14 cellular contexts compared by ENCODE assay signal in the genomic region with DNA sequence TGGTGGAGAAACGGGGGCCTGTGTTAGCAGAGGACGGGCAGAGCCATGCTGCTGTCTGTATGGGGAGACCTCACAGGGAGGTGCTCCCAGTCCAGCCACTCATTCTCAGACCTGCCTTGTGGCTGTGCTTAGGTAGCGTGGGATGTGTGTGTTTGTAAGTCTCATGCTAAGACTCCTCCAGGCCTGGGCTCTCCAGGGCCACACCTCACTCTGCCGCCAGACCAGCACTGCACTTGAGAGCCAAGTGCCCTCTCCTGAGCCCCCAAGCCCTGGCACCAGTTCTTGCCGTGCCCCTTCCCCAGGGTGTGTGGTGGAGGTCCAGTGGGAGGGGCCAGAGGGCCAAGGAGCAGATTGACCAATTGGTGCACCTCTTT.
"Had no signal": no experiment of that assay in that cellular context is flagged by ENCODE, and none has a peak within 500 bp of the region (broad histone marks: within the 10 kb centered on the region; RNA-seq: fewer than 3 reads in every experiment).

No MANE protein-coding gene starts in this region.

- ATAC-seq: stimulated activated naive CD8-positive, alpha-beta T cell treated with anti-CD3 and anti-CD28 coated beads, Interleukin-15, Interleukin-2, amounts not matched to agents 100 U/mL and 50 U/mL, for 24 hours had no signal

- H3K4me3 Mint-ChIP-seq: activated CD4-positive, alpha-beta memory T cell treated with anti-CD3 and anti-CD28 coated beads for 36 hours; activated CD4-positive, alpha-beta T cell treated with anti-CD3 and anti-CD28 coated beads for 36 hours; activated T-cell treated with anti-CD3 and anti-CD28 coated beads, Interleukin-2, amount 50 U/mL, for 4 hours; mesothelial cell of epicardium; T-helper 1 cell treated with Interleukin-12 subunit alpha and Interleukin-12 subunit beta and Interleukin-4 antibody, amounts not matched to agents 30 μg/mL and 1 μg/mL, for 36 hours had no signal

- H3K9me3 Mint-ChIP-seq: activated CD4-positive, alpha-beta memory T cell treated with anti-CD3 and anti-CD28 coated beads for 36 hours; activated T-cell treated with anti-CD3 and anti-CD28 coated beads, Interleukin-2, amount 50 U/mL, for 4 hours; mesothelial cell of epicardium; T-helper 1 cell treated with Interleukin-12 subunit alpha and Interleukin-12 subunit beta and Interleukin-4 antibody, amounts not matched to agents 30 μg/mL and 1 μg/mL, for 36 hours had no signal

- H3K27ac ChIP-seq: cardiac muscle cell, ovary, suprapubic skin had no signal

- H3K9me3 ChIP-seq: adrenal gland, ovary, suprapubic skin had no signal

- DNase-seq: activated effector memory CD4-positive, alpha-beta T cell treated with Interleukin-2 at 50 U/mL for 16 hours; activated naive CD4-positive, alpha-beta T cell treated with anti-CD3 and anti-CD28 coated beads, Interleukin-2, amount 50 U/mL, for 16 hours; activated T-cell treated with anti-CD3 and anti-CD28 coated beads, Interleukin-2, amount 50 U/mL, for 4 hours; ovary; stimulated activated CD4-positive, alpha-beta T cell treated with anti-CD3 and anti-CD28 coated beads, Interleukin-4, amount 100 ng/mL, for 1 hour had no signal

- H3K27ac Mint-ChIP-seq: activated CD4-positive, alpha-beta T cell treated with anti-CD3 and anti-CD28 coated beads for 36 hours; mesothelial cell of epicardium; T-helper 1 cell treated with Interleukin-12 subunit alpha and Interleukin-12 subunit beta and Interleukin-4 antibody, amounts not matched to agents 30 μg/mL and 1 μg/mL, for 36 hours had no signal

- H3K27me3 ChIP-seq: adrenal gland, cardiac muscle cell, ovary, suprapubic skin had no signal

- H3K27me3 Mint-ChIP-seq: activated CD4-positive, alpha-beta memory T cell treated with anti-CD3 and anti-CD28 coated beads for 36 hours; activated CD4-positive, alpha-beta T cell treated with anti-CD3 and anti-CD28 coated beads for 36 hours had no signal

- H3K4me3 ChIP-seq: adrenal gland, cardiac muscle cell, lung, ovary, suprapubic skin had no signal

- H3K4me1 Mint-ChIP-seq: activated CD4-positive, alpha-beta T cell treated with anti-CD3 and anti-CD28 coated beads for 36 hours; mesothelial cell of epicardium had no signal

- H3K36me3 ChIP-seq: ovary had no signal
